In the genomic region with DNA sequence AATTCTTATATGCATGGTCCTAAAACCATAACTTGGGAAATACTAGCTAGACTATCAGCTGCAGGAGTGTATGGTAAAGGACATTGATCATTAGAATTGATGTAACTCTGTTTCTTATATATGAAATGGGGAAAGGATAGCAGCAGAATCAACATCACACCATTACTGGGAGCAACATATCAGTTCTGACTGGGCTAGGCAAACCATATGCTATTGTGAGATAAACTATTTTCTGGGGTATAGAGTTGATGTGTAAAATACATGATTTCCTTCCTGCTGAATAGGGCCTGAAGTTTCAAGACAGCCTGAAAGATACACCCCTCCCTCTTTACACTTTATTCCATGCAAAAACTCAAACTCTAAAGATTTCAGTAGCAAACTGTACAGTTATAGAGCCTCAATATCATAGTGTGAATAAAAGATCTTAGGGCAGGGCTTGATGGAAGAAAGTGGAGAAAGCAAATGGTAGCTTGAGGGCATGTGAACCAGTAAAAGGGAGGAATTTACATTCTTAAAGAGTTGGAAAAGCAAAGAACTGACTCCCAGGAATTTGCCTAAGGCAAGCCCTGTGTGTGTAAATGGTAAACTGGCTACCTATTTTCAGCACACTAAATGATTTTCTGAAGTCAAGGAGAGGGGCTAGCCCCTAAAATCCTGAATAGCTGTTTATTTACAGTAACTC, we compare ENCODE assay signal across 2 cellular contexts.
TF ChIP-seq lines count a peak whose summit lies in the region.

No MANE protein-coding gene starts in this region.

TF ChIP-seq in A549, 52 proteins besides CTCF, POLR2A, EP300 and RAD21 (continued from another document):
- TF ChIP-seq, protein P1, sequence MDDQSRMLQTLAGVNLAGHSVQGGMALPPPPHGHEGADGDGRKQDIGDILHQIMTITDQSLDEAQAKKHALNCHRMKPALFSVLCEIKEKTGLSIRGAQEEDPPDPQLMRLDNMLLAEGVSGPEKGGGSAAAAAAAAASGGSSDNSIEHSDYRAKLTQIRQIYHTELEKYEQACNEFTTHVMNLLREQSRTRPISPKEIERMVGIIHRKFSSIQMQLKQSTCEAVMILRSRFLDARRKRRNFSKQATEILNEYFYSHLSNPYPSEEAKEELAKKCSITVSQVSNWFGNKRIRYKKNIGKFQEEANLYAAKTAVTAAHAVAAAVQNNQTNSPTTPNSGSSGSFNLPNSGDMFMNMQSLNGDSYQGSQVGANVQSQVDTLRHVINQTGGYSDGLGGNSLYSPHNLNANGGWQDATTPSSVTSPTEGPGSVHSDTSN (IDR thresholded peaks at IDR 0.05) = no peak
- no peak for TF ChIP-seq CBX8 (IDR thresholded peaks at IDR 0.05)
- TF ChIP-seq TP53 (CRISPR knock-in tag; IDR thresholded peaks at IDR 0.05) = no peak
- no peak for TF ChIP-seq EHMT2 (IDR thresholded peaks at IDR 0.05; ENCODE audit: low read depth)
- TF ChIP-seq RFX5 (IDR thresholded peaks at IDR 0.05) = no peak

TF ChIP-seq in IMR-90, 13 proteins besides CTCF, POLR2A, EP300 and RAD21 (continued from another document):
- no peak for TF ChIP-seq BHLHE40 (IDR thresholded peaks at IDR 0.05; ENCODE audit: low read depth, low read length)
- TF ChIP-seq, protein P2, sequence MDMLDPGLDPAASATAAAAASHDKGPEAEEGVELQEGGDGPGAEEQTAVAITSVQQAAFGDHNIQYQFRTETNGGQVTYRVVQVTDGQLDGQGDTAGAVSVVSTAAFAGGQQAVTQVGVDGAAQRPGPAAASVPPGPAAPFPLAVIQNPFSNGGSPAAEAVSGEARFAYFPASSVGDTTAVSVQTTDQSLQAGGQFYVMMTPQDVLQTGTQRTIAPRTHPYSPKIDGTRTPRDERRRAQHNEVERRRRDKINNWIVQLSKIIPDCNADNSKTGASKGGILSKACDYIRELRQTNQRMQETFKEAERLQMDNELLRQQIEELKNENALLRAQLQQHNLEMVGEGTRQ (IDR thresholded peaks at IDR 0.05; ENCODE audit: low read depth, low read length) = no peak
TF ChIP-seq in IMR-90: peak in this region for 0.
